In the genomic region with DNA sequence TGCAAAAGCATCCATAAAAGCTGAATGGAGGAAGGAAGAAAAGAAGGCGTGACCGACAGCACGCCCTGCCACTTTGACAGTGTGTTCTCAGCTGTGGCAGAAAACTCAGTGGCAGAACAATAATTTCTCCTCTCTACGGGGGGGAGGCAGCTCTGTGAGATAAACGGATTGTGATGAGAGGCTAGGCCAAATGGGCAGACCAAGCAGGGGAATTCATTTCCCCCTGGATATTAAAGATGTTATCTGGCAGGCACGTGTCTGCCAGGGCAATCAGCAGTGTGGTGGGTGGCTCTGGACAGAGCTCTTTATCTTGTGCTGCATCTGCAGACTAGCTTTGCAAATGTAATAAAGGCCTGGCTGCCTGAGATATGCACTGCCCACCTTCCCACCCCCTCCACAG, we compare ENCODE assay signal across 1 cellular context.
TF ChIP-seq lines count a peak whose summit lies in the region.

No MANE protein-coding gene starts in this region.

TF ChIP-seq in HEK293, 187 proteins besides CTCF, POLR2A, EP300 and RAD21 (continued from another document and continues in another):
- TF ChIP-seq ZNF174 (tag by site-specific recombination; IDR thresholded peaks at IDR 0.05) = no peak
- TF ChIP-seq, protein P1, sequence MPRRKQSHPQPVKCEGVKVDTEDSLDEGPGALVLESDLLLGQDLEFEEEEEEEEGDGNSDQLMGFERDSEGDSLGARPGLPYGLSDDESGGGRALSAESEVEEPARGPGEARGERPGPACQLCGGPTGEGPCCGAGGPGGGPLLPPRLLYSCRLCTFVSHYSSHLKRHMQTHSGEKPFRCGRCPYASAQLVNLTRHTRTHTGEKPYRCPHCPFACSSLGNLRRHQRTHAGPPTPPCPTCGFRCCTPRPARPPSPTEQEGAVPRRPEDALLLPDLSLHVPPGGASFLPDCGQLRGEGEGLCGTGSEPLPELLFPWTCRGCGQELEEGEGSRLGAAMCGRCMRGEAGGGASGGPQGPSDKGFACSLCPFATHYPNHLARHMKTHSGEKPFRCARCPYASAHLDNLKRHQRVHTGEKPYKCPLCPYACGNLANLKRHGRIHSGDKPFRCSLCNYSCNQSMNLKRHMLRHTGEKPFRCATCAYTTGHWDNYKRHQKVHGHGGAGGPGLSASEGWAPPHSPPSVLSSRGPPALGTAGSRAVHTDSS (tag by site-specific recombination; IDR thresholded peaks at IDR 0.05) = no peak
- no peak for TF ChIP-seq ZNF510 (tag by site-specific recombination; IDR thresholded peaks at IDR 0.05; ENCODE audit: insufficient replicate concordance)
- peak; percentile 77 for TF ChIP-seq FEZF1 (tag by site-specific recombination; IDR thresholded peaks at IDR 0.05)
- peak; percentile 81 for TF ChIP-seq OSR2 (tag by site-specific recombination; IDR thresholded peaks at IDR 0.05)
- TF ChIP-seq ZFHX2 (tag by site-specific recombination; conservative IDR thresholded peaks at IDR 0.05) = peak; percentile 4; the same call in 1 of the 2 replicates
- TF ChIP-seq WT1 (tag by site-specific recombination; IDR thresholded peaks at IDR 0.05) = no peak
- TF ChIP-seq ZNF792 (tag by site-specific recombination; IDR thresholded peaks at IDR 0.05) = no peak
- TF ChIP-seq ZNF404 (tag by site-specific recombination; IDR thresholded peaks at IDR 0.05) = no peak
- TF ChIP-seq ZNF132 (tag by site-specific recombination; IDR thresholded peaks at IDR 0.05; ENCODE audit: borderline replicate concordance) = no peak
- TF ChIP-seq ZNF302 (tag by site-specific recombination; IDR thresholded peaks at IDR 0.05; ENCODE audit: low read depth) = no peak
- TF ChIP-seq ZNF26 (tag by site-specific recombination; IDR thresholded peaks at IDR 0.05) = no peak
- TF ChIP-seq HOXC10 (CRISPR knock-in tag; IDR thresholded peaks at IDR 0.05) = no peak
- TF ChIP-seq ZBTB20 (tag by site-specific recombination; IDR thresholded peaks at IDR 0.05) = no peak; the same call in 1 of the 2 replicates
- TF ChIP-seq ZNF785 (tag by site-specific recombination; IDR thresholded peaks at IDR 0.05) = no peak
- no peak for TF ChIP-seq ZNF518A (tag by site-specific recombination; conservative IDR thresholded peaks at IDR 0.05; ENCODE audit: low read depth)
- TF ChIP-seq ZSCAN16 (tag by site-specific recombination; IDR thresholded peaks at IDR 0.05) = no peak
- no peak for TF ChIP-seq MYNN (tag by site-specific recombination; IDR thresholded peaks at IDR 0.05; ENCODE audit: borderline replicate concordance)
- TF ChIP-seq, protein P2, sequence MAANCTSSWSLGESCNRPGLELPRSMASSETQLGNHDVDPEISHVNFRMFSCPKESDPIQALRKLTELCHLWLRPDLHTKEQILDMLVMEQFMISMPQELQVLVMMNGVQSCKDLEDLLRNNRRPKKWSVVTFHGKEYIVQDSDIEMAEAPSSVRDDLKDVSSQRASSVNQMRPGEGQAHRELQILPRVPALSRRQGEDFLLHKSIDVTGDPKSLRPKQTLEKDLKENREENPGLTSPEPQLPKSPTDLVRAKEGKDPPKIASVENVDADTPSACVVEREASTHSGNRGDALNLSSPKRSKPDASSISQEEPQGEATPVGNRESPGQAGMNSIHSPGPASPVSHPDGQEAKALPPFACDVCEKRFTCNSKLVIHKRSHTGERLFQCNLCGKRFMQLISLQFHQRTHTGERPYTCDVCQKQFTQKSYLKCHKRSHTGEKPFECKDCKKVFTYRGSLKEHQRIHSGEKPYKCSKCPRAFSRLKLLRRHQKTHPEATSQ (tag by site-specific recombination; IDR thresholded peaks at IDR 0.05) = no peak
- TF ChIP-seq, protein P3, sequence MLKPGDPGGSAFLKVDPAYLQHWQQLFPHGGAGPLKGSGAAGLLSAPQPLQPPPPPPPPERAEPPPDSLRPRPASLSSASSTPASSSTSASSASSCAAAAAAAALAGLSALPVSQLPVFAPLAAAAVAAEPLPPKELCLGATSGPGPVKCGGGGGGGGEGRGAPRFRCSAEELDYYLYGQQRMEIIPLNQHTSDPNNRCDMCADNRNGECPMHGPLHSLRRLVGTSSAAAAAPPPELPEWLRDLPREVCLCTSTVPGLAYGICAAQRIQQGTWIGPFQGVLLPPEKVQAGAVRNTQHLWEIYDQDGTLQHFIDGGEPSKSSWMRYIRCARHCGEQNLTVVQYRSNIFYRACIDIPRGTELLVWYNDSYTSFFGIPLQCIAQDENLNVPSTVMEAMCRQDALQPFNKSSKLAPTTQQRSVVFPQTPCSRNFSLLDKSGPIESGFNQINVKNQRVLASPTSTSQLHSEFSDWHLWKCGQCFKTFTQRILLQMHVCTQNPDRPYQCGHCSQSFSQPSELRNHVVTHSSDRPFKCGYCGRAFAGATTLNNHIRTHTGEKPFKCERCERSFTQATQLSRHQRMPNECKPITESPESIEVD (tag by site-specific recombination; IDR thresholded peaks at IDR 0.05) = peak; percentile 76
- TF ChIP-seq IKZF3 (tag by site-specific recombination; IDR thresholded peaks at IDR 0.05) = 0 out of 2 replicates have a peak, but pooled peaks have one; percentile 43
- TF ChIP-seq SALL2 (tag by site-specific recombination; IDR thresholded peaks at IDR 0.05; ENCODE audit: borderline replicate concordance) = no peak
- no peak for TF ChIP-seq ZNF626 (tag by site-specific recombination; IDR thresholded peaks at IDR 0.05)
- no peak for TF ChIP-seq ZNF548 (tag by site-specific recombination; IDR thresholded peaks at IDR 0.05)
- 0 out of 2 replicates have a peak, but pooled peaks have one; percentile 65 for TF ChIP-seq ZBTB17 (tag by site-specific recombination; IDR thresholded peaks at IDR 0.05)
- TF ChIP-seq PRDM1 (tag by site-specific recombination; IDR thresholded peaks at IDR 0.05) = no peak
- TF ChIP-seq ZNF664 (tag by site-specific recombination; IDR thresholded peaks at IDR 0.05) = no peak
- TF ChIP-seq, protein P4, sequence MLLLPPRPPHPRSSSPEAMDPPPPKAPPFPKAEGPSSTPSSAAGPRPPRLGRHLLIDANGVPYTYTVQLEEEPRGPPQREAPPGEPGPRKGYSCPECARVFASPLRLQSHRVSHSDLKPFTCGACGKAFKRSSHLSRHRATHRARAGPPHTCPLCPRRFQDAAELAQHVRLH (tag by site-specific recombination; IDR thresholded peaks at IDR 0.05) = no peak
- no peak for TF ChIP-seq ZNF341 (tag by site-specific recombination; IDR thresholded peaks at IDR 0.05; ENCODE audit: low read depth)
- TF ChIP-seq TSHZ1 (tag by site-specific recombination; IDR thresholded peaks at IDR 0.05; ENCODE audit: borderline replicate concordance) = no peak
- TF ChIP-seq, protein P5, sequence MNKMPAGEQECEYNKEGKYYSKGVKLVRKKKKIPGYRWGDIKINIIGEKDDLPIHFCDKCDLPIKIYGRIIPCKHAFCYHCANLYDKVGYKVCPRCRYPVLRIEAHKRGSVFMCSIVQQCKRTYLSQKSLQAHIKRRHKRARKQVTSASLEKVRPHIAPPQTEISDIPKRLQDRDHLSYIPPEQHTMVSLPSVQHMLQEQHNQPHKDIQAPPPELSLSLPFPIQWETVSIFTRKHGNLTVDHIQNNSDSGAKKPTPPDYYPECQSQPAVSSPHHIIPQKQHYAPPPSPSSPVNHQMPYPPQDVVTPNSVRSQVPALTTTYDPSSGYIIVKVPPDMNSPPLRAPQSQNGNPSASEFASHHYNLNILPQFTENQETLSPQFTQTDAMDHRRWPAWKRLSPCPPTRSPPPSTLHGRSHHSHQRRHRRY (tag by site-specific recombination; IDR thresholded peaks at IDR 0.05) = no peak
- no peak for TF ChIP-seq ZBTB11 (tag by site-specific recombination; conservative IDR thresholded peaks at IDR 0.05; ENCODE audit: low read depth)
- TF ChIP-seq ZNF596 (tag by site-specific recombination; IDR thresholded peaks at IDR 0.05) = no peak
- TF ChIP-seq OVOL3 (tag by site-specific recombination; IDR thresholded peaks at IDR 0.05) = no peak
